39 cellular contexts compared by ENCODE assay signal in genomic region chr2:44895061-44895460, GRCh38. TPM values are rescaled to one million over a fixed set of nuclear protein-coding genes. Genes with fewer than 3 reads are reported as not detected.
"Had no signal": no experiment of that assay in that cellular context is flagged by ENCODE, and none has a peak within 500 bp of the region (broad histone marks: within the 10 kb centered on the region; RNA-seq: fewer than 3 reads in every experiment).

No MANE protein-coding gene starts in this region.

- DNase-seq: activated CD4-positive, alpha-beta T cell treated with anti-CD3 and anti-CD28 coated beads for 48 hours; activated CD4-positive, alpha-beta T cell treated with anti-CD3 and anti-CD28 coated beads, Interleukin-2, amount 50 U/mL, for 48 hours; activated CD8-positive, alpha-beta memory T cell treated with anti-CD3 and anti-CD28 coated beads for 24 hours; activated effector memory CD4-positive, alpha-beta T cell treated with Interleukin-2 at 50 U/mL for 16 hours; activated naive CD4-positive, alpha-beta T cell treated with Interleukin-2 at 50 U/mL for 16 hours; anterior cingulate cortex; body of pancreas; cerebellar nuclear complex; colonic mucosa; effector CD8-positive, alpha-beta T cell; esophagus squamous epithelium; foreskin keratinocyte; heart left ventricle; hypothalamus; immature natural killer cell; left lung; lower lobe of right lung; mesenchymal stem cell; natural killer cell; occipital lobe; right lobe of liver; small intestine; stimulated activated CD4-positive, alpha-beta T cell treated with anti-CD3 and anti-CD28 coated beads, Interleukin-1b, Interleukin-23, amount 100 ng/mL, for 48 hours; stimulated activated CD4-positive, alpha-beta T cell treated with anti-CD3 and anti-CD28 coated beads, Interleukin-4, amount 100 ng/mL, for 4 hours; stimulated activated naive CD4-positive, alpha-beta T cell; T-helper 9 cell; WERI-Rb-1 had no signal

- H2AFZ ChIP-seq: neural progenitor cell had no signal

- H3K36me3 Mint-ChIP-seq: activated naive CD8-positive, alpha-beta T cell; immature natural killer cell; natural killer cell; neural progenitor cell had no signal

- H3K4me1 ChIP-seq: body of pancreas, colonic mucosa, esophagus squamous epithelium, foreskin keratinocyte, heart left ventricle, left lung, lower lobe of right lung, right lobe of liver, tibial nerve had no signal

- H3K9me3 ChIP-seq: body of pancreas, colonic mucosa, esophagus squamous epithelium, lower lobe of right lung, right lobe of liver had no signal

- H3K4me3 Mint-ChIP-seq: activated naive CD8-positive, alpha-beta T cell; immature natural killer cell; natural killer cell; neural progenitor cell; T-helper 1 cell treated with Interleukin-12 subunit alpha and Interleukin-12 subunit beta and Interleukin-4 antibody, amounts not matched to agents 30 μg/mL and 1 μg/mL, for 36 hours had no signal

- H3K9me3 Mint-ChIP-seq: natural killer cell had no signal

- H3K36me3 ChIP-seq: cardiac muscle cell, colonic mucosa, esophagus squamous epithelium, heart left ventricle, left lung, lower lobe of right lung, neural progenitor cell, right lobe of liver, tibial nerve, WERI-Rb-1 had no signal

- H3K9ac ChIP-seq: neural progenitor cell had no signal

- H3K27me3 ChIP-seq: body of pancreas, colonic mucosa, neural progenitor cell, right lobe of liver had no signal

- H3K4me3 ChIP-seq: body of pancreas, cardiac muscle cell, colonic mucosa, esophagus squamous epithelium, heart left ventricle, left lung, lower lobe of right lung, neural progenitor cell, right lobe of liver, tibial nerve had no signal

- H3K27ac ChIP-seq: body of pancreas, cardiac muscle cell, colonic mucosa, epithelial cell of prostate, esophagus squamous epithelium, foreskin keratinocyte, heart left ventricle, left lung, lower lobe of right lung, neural progenitor cell, right lobe of liver, tibial nerve, WERI-Rb-1 had no signal

- H3K4me1 Mint-ChIP-seq: immature natural killer cell, natural killer cell had no signal

- ATAC-seq: activated CD4-positive, CD25-positive, alpha-beta regulatory T cell treated with anti-CD3 and anti-CD28 coated beads, Interleukin-2, amount 50 U/mL, for 24 hours; body of pancreas; foreskin keratinocyte; heart left ventricle; left lung; lower lobe of right lung; natural killer cell; right lobe of liver had no signal

- H3K4me2 ChIP-seq: neural progenitor cell had no signal

- FAIRE-seq: endometrium, small intestine, TTC549 had no signal

- H3K27ac Mint-ChIP-seq: activated naive CD8-positive, alpha-beta T cell; immature natural killer cell; natural killer cell; neural progenitor cell; T-helper 1 cell treated with Interleukin-12 subunit alpha and Interleukin-12 subunit beta and Interleukin-4 antibody, amounts not matched to agents 30 μg/mL and 1 μg/mL, for 36 hours had no signal

RNA-seq across cellular contexts. Expression of gene SIX3, which starts 46.4 kb away (rescaled TPM):
- total RNA-seq: cardiac muscle cell, colonic mucosa, dermis microvascular lymphatic vessel endothelial cell, esophagus squamous epithelium, foreskin keratinocyte, heart left ventricle, left lung, lower lobe of right lung, occipital lobe, pulmonary artery endothelial cell, right lobe of liver, urinary bladder had no signal
- polyA plus RNA-seq: cardiac muscle cell, foreskin keratinocyte, heart left ventricle, immature natural killer cell, small intestine, urinary bladder had no signal
